ENCODE assay signal across 30 cellular contexts in the genomic region with DNA sequence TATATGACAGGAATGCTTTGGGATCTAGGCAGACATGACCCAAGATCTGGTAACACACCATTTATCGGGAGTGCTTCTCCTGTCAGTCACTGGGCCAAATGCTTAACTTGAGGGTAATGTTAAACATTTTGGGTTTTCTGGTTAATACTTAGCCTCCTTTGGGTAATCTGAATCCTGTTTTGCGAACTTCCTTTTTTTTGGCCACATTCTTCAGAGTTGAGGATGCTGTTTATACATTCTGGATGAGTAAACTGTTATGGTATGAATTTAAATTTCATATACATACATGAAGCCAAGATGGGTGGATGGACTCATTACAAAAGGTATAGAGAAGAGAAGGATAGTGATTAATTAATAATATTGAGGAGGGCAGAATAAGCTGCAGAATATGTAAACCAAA.
"Had no signal": no experiment of that assay in that cellular context is flagged by ENCODE, and none has a peak within 500 bp of the region (broad histone marks: within the 10 kb centered on the region; RNA-seq: fewer than 3 reads in every experiment).

No MANE protein-coding gene starts in this region.

- H3K9me3 Mint-ChIP-seq: activated CD4-positive, alpha-beta memory T cell treated with anti-CD3 and anti-CD28 coated beads, Interleukin-2, amount 10 ng/mL, durations not matched to agents 7 days and 5 days; activated CD4-positive, alpha-beta T cell treated with anti-CD3 and anti-CD28 coated beads, Interleukin-2, amount 10 ng/mL, durations not matched to agents 7 days and 5 days; activated T-cell treated with anti-CD3 and anti-CD28 coated beads, Interleukin-2, amount 50 U/mL, for 4 hours; activated T-helper 17 cell treated with anti-CD3 and anti-CD28 coated beads, Interleukin-2, amount 50 U/mL, for 72 hours; T-helper 2 cell treated with Interferon-gamma antibody and Interleukin-4, amounts not matched to agents 5 μg/mL and 100 μg/mL, for 36 hours had no signal

- FAIRE-seq: frontal cortex had no signal

- H3K4me1 ChIP-seq: colonic mucosa had no signal

- H3K36me3 Mint-ChIP-seq: activated naive CD8-positive, alpha-beta T cell had no signal

- H3K4me1 Mint-ChIP-seq: activated CD4-positive, alpha-beta memory T cell treated with anti-CD3 and anti-CD28 coated beads, Interleukin-2, amount 10 ng/mL, durations not matched to agents 7 days and 5 days; activated T-helper 17 cell treated with anti-CD3 and anti-CD28 coated beads, Interleukin-2, amount 50 U/mL, for 72 hours had no signal

- H3K4me3 Mint-ChIP-seq: activated CD4-positive, alpha-beta memory T cell treated with anti-CD3 and anti-CD28 coated beads, Interleukin-2, amount 10 ng/mL, durations not matched to agents 7 days and 5 days; activated CD4-positive, alpha-beta T cell treated with anti-CD3 and anti-CD28 coated beads, Interleukin-2, amount 10 ng/mL, durations not matched to agents 7 days and 5 days; activated naive CD8-positive, alpha-beta T cell; activated T-cell treated with anti-CD3 and anti-CD28 coated beads, Interleukin-2, amount 50 U/mL, for 4 hours; activated T-helper 17 cell treated with anti-CD3 and anti-CD28 coated beads, Interleukin-2, amount 50 U/mL, for 72 hours; endodermal cell; T-helper 2 cell treated with Interferon-gamma antibody and Interleukin-4, amounts not matched to agents 5 μg/mL and 100 μg/mL, for 36 hours had no signal

- H3K27me3 ChIP-seq: body of pancreas, cardiac muscle cell, colonic mucosa had no signal

- ATAC-seq: activated T-cell treated with anti-CD3 and anti-CD28 coated beads, Interleukin-2, amount 50 U/mL, for 4 hours; activated T-helper 17 cell treated with anti-CD3 and anti-CD28 coated beads, Interleukin-2, amount 50 U/mL, for 72 hours; body of pancreas; esophagus mucosa had no signal

- DNase-seq: activated CD4-positive, alpha-beta memory T cell treated with anti-CD3 and anti-CD28 coated beads, Interleukin-2, amount 10 ng/mL, durations not matched to agents 7 days and 5 days; activated CD4-positive, alpha-beta T cell treated with anti-CD3 and anti-CD28 coated beads for 1 hour; activated CD4-positive, alpha-beta T cell treated with anti-CD3 and anti-CD28 coated beads for 4 hours; activated CD4-positive, alpha-beta T cell treated with anti-CD3 and anti-CD28 coated beads, Interleukin-2, amount 10 ng/mL, durations not matched to agents 7 days and 5 days; activated CD4-positive, alpha-beta T cell treated with anti-CD3 and anti-CD28 coated beads, Interleukin-2, amount 50 U/mL, for 4 hours; activated CD8-positive, alpha-beta memory T cell treated with anti-CD3 and anti-CD28 coated beads, Interleukin-2, amount 50 U/mL, for 48 hours; activated effector memory CD4-positive, alpha-beta T cell treated with Interleukin-2 at 50 U/mL for 16 hours; activated gamma-delta T cell treated with Interleukin-2 at 50 U/mL for 16 hours; activated naive CD4-positive, alpha-beta T cell treated with anti-CD3 and anti-CD28 coated beads, Interleukin-2, amount 50 U/mL, for 16 hours; activated naive CD4-positive, alpha-beta T cell treated with Interleukin-2 at 50 U/mL for 16 hours; activated T-cell treated with anti-CD3 and anti-CD28 coated beads for 4 hours; activated T-cell treated with anti-CD3 and anti-CD28 coated beads, Interleukin-2, amount 50 U/mL, for 4 hours; amniotic stem cell; anterior cingulate cortex; body of pancreas; central memory CD4-positive, alpha-beta T cell; cerebellar nuclear complex; colonic mucosa; dorsolateral prefrontal cortex; effector memory CD4-positive, alpha-beta T cell; endodermal cell; head of caudate nucleus; hippocampal formation; T1000 had no signal

- H3K4me3 ChIP-seq: body of pancreas, cardiac muscle cell, colonic mucosa, dorsolateral prefrontal cortex had no signal

- H3K36me3 ChIP-seq: cardiac muscle cell, colonic mucosa had no signal

- H3K9me3 ChIP-seq: body of pancreas, colonic mucosa had no signal

- H3K27me3 Mint-ChIP-seq: activated CD4-positive, alpha-beta memory T cell treated with anti-CD3 and anti-CD28 coated beads, Interleukin-2, amount 10 ng/mL, durations not matched to agents 7 days and 5 days; activated CD4-positive, alpha-beta T cell treated with anti-CD3 and anti-CD28 coated beads, Interleukin-2, amount 10 ng/mL, durations not matched to agents 7 days and 5 days; activated naive CD8-positive, alpha-beta T cell; activated T-helper 17 cell treated with anti-CD3 and anti-CD28 coated beads, Interleukin-2, amount 50 U/mL, for 72 hours had no signal

- H3K27ac ChIP-seq: body of pancreas, cardiac muscle cell, colonic mucosa, dorsolateral prefrontal cortex had no signal

- H3K27ac Mint-ChIP-seq: activated CD4-positive, alpha-beta memory T cell treated with anti-CD3 and anti-CD28 coated beads, Interleukin-2, amount 10 ng/mL, durations not matched to agents 7 days and 5 days; activated CD4-positive, alpha-beta T cell treated with anti-CD3 and anti-CD28 coated beads, Interleukin-2, amount 10 ng/mL, durations not matched to agents 7 days and 5 days; activated naive CD8-positive, alpha-beta T cell; activated T-helper 17 cell treated with anti-CD3 and anti-CD28 coated beads, Interleukin-2, amount 50 U/mL, for 72 hours; endodermal cell; T-helper 2 cell treated with Interferon-gamma antibody and Interleukin-4, amounts not matched to agents 5 μg/mL and 100 μg/mL, for 36 hours had no signal
